In genomic region chr3:18127181-18127863, GRCh38 we compare ENCODE assay signal across 12 cellular contexts.
DNase-seq lines count a peak whose midpoint lies in the region; ATAC-seq and TF ChIP-seq lines count a peak whose summit lies in the region.
"Had no signal": no experiment of that assay in that cellular context is flagged by ENCODE, and none has a peak within 500 bp of the region (broad histone marks: within the 10 kb centered on the region; RNA-seq: fewer than 3 reads in every experiment).

No MANE protein-coding gene starts in this region.

- H3K9me2 ChIP-seq in OCI-LY7 (ENCODE audit: insufficient read depth, low read length) = no peaks in the 10 kb centered on the region
- H3K9me2 ChIP-seq in hepatocyte (replicated peaks; ENCODE audit: insufficient read depth) = no peaks in the 10 kb centered on the region

- no TSS peak for BruUV-seq in OCI-LY7 (replicated peaks; lab: Mats Ljungman, UMichigan)

- DNase-seq in GDM1 (lab: John Stamatoyannopoulos, UW) = peak; percentile 84
- DNase-seq in OCI-LY7 (ENCODE audit: low spot score) = peak; percentile 93
- no peak for DNase-seq in activated naive CD4-positive, alpha-beta T cell treated with anti-CD3 and anti-CD28 coated beads, Interleukin-2, amount 10 ng/mL, durations not matched to agents 7 days and 5 days
- no peak for DNase-seq in hepatocyte (ENCODE audit: low spot score)
- no peak for DNase-seq in CD1c-positive myeloid dendritic cell (ENCODE audit: extremely low spot score)
- DNase-seq in DMS 273 treated with DMSO at 0.1 percent for 48 hours (lab: John Stamatoyannopoulos, UW) = no peak
- DNase-seq: CD8-positive, alpha-beta memory T cell; right cardiac atrium had no signal

- no peak overlapping the region for H3K4me3 Mint-ChIP-seq in activated naive CD4-positive, alpha-beta T cell treated with anti-CD3 and anti-CD28 coated beads, Interleukin-2, amount 10 ng/mL, durations not matched to agents 7 days and 5 days
- H3K4me3 Mint-ChIP-seq: CD8-positive, alpha-beta memory T cell had no signal

- H3K4me1 Mint-ChIP-seq in activated naive CD4-positive, alpha-beta T cell treated with anti-CD3 and anti-CD28 coated beads, Interleukin-2, amount 10 ng/mL, durations not matched to agents 7 days and 5 days = no peaks in the 10 kb centered on the region
- H3K4me1 Mint-ChIP-seq: CD8-positive, alpha-beta memory T cell had no signal

- H3K79me2 ChIP-seq in OCI-LY7 (ENCODE audit: insufficient read depth, low read depth, low read length) (no peaks in the 10 kb centered on the region), hepatocyte (no peaks in the 10 kb centered on the region)

- H3K4me1 ChIP-seq in OCI-LY7 (ENCODE audit: insufficient read depth, low read length, poor library complexity, severe bottlenecking) = peaks cover 38% of the 10 kb centered on the region
- H3K4me1 ChIP-seq in hepatocyte (ENCODE audit: insufficient read depth) = no peaks in the 10 kb centered on the region

- POLR2A ChIA-PET in OCI-LY7 (lab: Charles Lee) = interaction anchor here (0.6 to 2.2 kb wide), 11 partner anchors 13 to 1516 kb away, joined by 3 to 13 read pairs (median 4); no protein-coding TSS in a partner anchor

- H3K4me3 ChIP-seq in OCI-LY7 (ENCODE audit: low read depth, low read length, poor library complexity, severe bottlenecking) = peak overlapping the region; percentile 55
- H3K4me3 ChIP-seq in hepatocyte = no peak overlapping the region
- H3K4me3 ChIP-seq: thoracic aorta had no signal

- 67% methylated on average over 3 of the region's 3 CpGs for WGBS in hepatocyte (ENCODE audit: low lambda C conversion rate, missing lambda C conversion rate)

- H3K36me3 ChIP-seq in OCI-LY7 (ENCODE audit: insufficient read depth, low read length) (no peaks in the 10 kb centered on the region), hepatocyte (replicated peaks; ENCODE audit: insufficient read depth, low read depth) (no peaks in the 10 kb centered on the region)
- H3K36me3 ChIP-seq: thoracic aorta had no signal

- peaks cover 4% of the 10 kb centered on the region for H3K27me3 Mint-ChIP-seq in activated naive CD4-positive, alpha-beta T cell treated with anti-CD3 and anti-CD28 coated beads, Interleukin-2, amount 10 ng/mL, durations not matched to agents 7 days and 5 days

- H2AFZ ChIP-seq in OCI-LY7 (ENCODE audit: low read length) = peak overlapping the region; percentile 90
- no peak overlapping the region for H2AFZ ChIP-seq in hepatocyte

- no peaks in the 10 kb centered on the region for H3K27me3 ChIP-seq in hepatocyte

- intact Hi-C loops in OCI-LY7 (cut with micrococcal nuclease; ENCODE audit: unreplicated experiment) = loop anchor here (2.0 to 10.0 kb wide), 5 partner anchors 95 to 857 kb away; no protein-coding TSS in a partner anchor

- ATAC-seq in GM19455 (IDR thresholded peaks at IDR 0.05; ENCODE audit: unreplicated experiment) = peak; percentile 88
- peak; percentile 96 for ATAC-seq in HG03066 (IDR thresholded peaks at IDR 0.05; ENCODE audit: low read depth, unreplicated experiment)
- ATAC-seq: right cardiac atrium had no signal

- peak overlapping the region; percentile 86 for H3K27ac ChIP-seq in OCI-LY7 (ENCODE audit: low read depth, low read length, poor library complexity, severe bottlenecking)
- no peak overlapping the region for H3K27ac ChIP-seq in hepatocyte
- H3K27ac ChIP-seq: KMS-11, thoracic aorta had no signal

- H4K20me1 ChIP-seq in OCI-LY7 (ENCODE audit: insufficient read depth, low read length) = no peaks in the 10 kb centered on the region
- H4K20me1 ChIP-seq in hepatocyte (ENCODE audit: insufficient read depth, poor library complexity, severe bottlenecking) = no peaks in the 10 kb centered on the region

- TF ChIP-seq CTCF in OCI-LY7 (conservative IDR thresholded peaks at IDR 0.05; ENCODE audit: low read length) (peak; percentile 77), hepatocyte (IDR thresholded peaks at IDR 0.05; ENCODE audit: poor library complexity) (no peak)

- peak overlapping the region; percentile 75 for H3K4me2 ChIP-seq in OCI-LY7 (ENCODE audit: low read length)
- H3K4me2 ChIP-seq in hepatocyte = no peak overlapping the region
- H3K4me2 ChIP-seq: KMS-11 had no signal

- no peak overlapping the region for H3K27ac Mint-ChIP-seq in activated naive CD4-positive, alpha-beta T cell treated with anti-CD3 and anti-CD28 coated beads, Interleukin-2, amount 10 ng/mL, durations not matched to agents 7 days and 5 days
- H3K27ac Mint-ChIP-seq: CD8-positive, alpha-beta memory T cell had no signal

- no peaks in the 10 kb centered on the region for H3K36me3 Mint-ChIP-seq in activated naive CD4-positive, alpha-beta T cell treated with anti-CD3 and anti-CD28 coated beads, Interleukin-2, amount 10 ng/mL, durations not matched to agents 7 days and 5 days
- H3K36me3 Mint-ChIP-seq: CD8-positive, alpha-beta memory T cell had no signal

- 0 out of 2 replicates have a peak, but pooled peaks cover 3% of the 10 kb centered on the region for H3K9me3 ChIP-seq in OCI-LY7 (ENCODE audit: low read length)
- H3K9me3 ChIP-seq in hepatocyte (ENCODE audit: low read depth) = no peaks in the 10 kb centered on the region
- H3K9me3 ChIP-seq: thoracic aorta had no signal

- CTCF ChIA-PET in OCI-LY7 (lab: Charles Lee; ENCODE audit: unreplicated experiment) = interaction anchor here (0.6 kb wide), 1 partner anchor 314 kb away, joined by 3 read pairs; no protein-coding TSS in a partner anchor
- CTCF ChIA-PET in activated naive CD4-positive, alpha-beta T cell treated with anti-CD3 and anti-CD28 coated beads, Interleukin-2, amount 10 ng/mL, durations not matched to agents 7 days and 5 days (lab: Charles Lee) = interaction anchor here (0.9 kb wide), 1 partner anchor 861 kb away, joined by 4 read pairs; no protein-coding TSS in a partner anchor

- no peaks in the 10 kb centered on the region for H3K9me3 Mint-ChIP-seq in activated naive CD4-positive, alpha-beta T cell treated with anti-CD3 and anti-CD28 coated beads, Interleukin-2, amount 10 ng/mL, durations not matched to agents 7 days and 5 days
- H3K9me3 Mint-ChIP-seq: CD8-positive, alpha-beta memory T cell had no signal

Comparison
In these comparisons a context has a peak if more than half of its experiments do, and no peak if none do; other contexts are left out.
1. DNase-seq: peak in GDM1 (single experiment) and OCI-LY7 (single experiment); none in activated naive CD4-positive, alpha-beta T cell treated with anti-CD3 and anti-CD28 coated beads, Interleukin-2, amount 10 ng/mL, durations not matched to agents 7 days and 5 days (single experiment), hepatocyte (single experiment), CD1c-positive myeloid dendritic cell (single experiment) and DMS 273 treated with DMSO at 0.1 percent for 48 hours (single experiment).